ENCODE assay signal across 19 cellular contexts in the genomic region with DNA sequence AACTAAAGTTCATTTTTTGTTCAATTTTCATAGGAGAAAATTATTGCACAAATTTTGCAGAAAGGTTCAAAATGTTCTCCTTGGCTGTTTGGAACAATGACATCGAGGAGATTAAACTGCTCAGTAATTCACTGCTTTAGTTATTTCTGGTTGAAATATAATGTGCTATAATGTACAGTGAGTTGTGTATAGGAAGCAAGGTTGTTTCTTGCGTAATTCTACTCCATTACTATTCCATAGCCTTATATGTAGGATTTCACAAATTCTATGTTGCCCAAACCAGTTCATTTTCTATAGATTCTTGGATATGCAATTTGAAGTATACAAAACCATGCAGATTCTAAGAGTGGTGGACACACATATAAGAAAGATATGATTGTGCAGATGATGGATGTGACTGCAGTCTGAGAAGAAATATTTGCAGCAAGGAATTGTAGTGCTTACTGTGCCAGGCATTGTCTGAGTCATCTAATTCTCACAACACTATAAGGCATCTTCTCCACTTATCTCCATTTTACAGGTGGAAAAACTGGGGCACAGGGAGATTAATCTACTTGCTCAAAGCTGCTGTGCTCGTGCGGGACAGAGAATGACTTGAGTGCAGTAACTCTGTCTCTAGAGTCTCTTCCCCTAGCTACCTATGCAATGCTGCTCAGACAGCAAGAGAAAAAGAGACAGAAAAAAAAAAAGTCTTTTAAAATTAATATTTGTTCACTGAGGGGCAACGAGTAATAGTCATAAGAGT.
DNase-seq lines count a peak whose midpoint lies in the region; ATAC-seq and TF ChIP-seq lines count a peak whose summit lies in the region.
"Had no signal": no experiment of that assay in that cellular context is flagged by ENCODE, and none has a peak within 500 bp of the region (broad histone marks: within the 10 kb centered on the region; RNA-seq: fewer than 3 reads in every experiment).

No MANE protein-coding gene starts in this region.

- H3K4me3 Mint-ChIP-seq in activated T-cell treated with anti-CD3 and anti-CD28 coated beads, Interleukin-2, amount 50 U/mL, for 72 hours = no peak overlapping the region
- H3K4me3 Mint-ChIP-seq: activated B cell treated with CpG ODN at 0.5 μM for 24 hours; activated CD8-positive, alpha-beta memory T cell treated with anti-CD3 and anti-CD28 coated beads, Interleukin-2, amount 10 ng/mL, durations not matched to agents 7 days and 5 days; CD4-positive, CD25-positive, alpha-beta regulatory T cell; T-cell had no signal

- H3K27ac ChIP-seq in SK-N-MC = peak overlapping the region; percentile 85
- H3K27ac ChIP-seq in osteoblast (ENCODE audit: low read depth, low read length) = no peak overlapping the region
- H3K27ac ChIP-seq: body of pancreas, dorsolateral prefrontal cortex, Peyer's patch, upper lobe of left lung had no signal

- H3K36me3 ChIP-seq in SK-N-MC (ENCODE audit: insufficient read depth, low read length) (no peaks in the 10 kb centered on the region), osteoblast (ENCODE audit: insufficient read depth, low read length) (no peaks in the 10 kb centered on the region)
- H3K36me3 ChIP-seq: Peyer's patch, upper lobe of left lung had no signal

- peaks cover 26% of the 10 kb centered on the region for H3K27me3 ChIP-seq in osteoblast (ENCODE audit: insufficient read depth, low read length)
- H3K27me3 ChIP-seq: Peyer's patch had no signal

- DNase-seq in SK-N-MC (ENCODE audit: low read depth, low spot score) (no peak), osteoblast (ENCODE audit: insufficient read length, low spot score, missing footprints) (peak; percentile 68)
- DNase-seq in activated T-cell treated with anti-CD3 and anti-CD28 coated beads, Interleukin-2, amount 50 U/mL, for 72 hours = no peak
- DNase-seq: activated B cell treated with CpG ODN at 0.5 μM for 24 hours; activated CD8-positive, alpha-beta memory T cell treated with anti-CD3 and anti-CD28 coated beads, Interleukin-2, amount 10 ng/mL, durations not matched to agents 7 days and 5 days; activated naive CD4-positive, alpha-beta T cell treated with Interleukin-2 at 50 U/mL for 16 hours; KG1; NCI-H1436 treated with DMSO at 0.1 percent for 48 hours; stimulated activated CD4-positive, alpha-beta T cell treated with anti-CD3 and anti-CD28 coated beads, Interleukin-2, amount 100 ng/mL, for 24 hours; T-cell had no signal

- H3K9ac ChIP-seq in SK-N-MC (ENCODE audit: insufficient read length) = peak overlapping the region; percentile 46

- no peaks in the 10 kb centered on the region for H4K20me1 ChIP-seq in osteoblast (ENCODE audit: insufficient read depth, low read length)

- no peaks in the 10 kb centered on the region for H3K9me3 ChIP-seq in SK-N-MC (ENCODE audit: low read depth, low read length)
- no peaks in the 10 kb centered on the region for H3K9me3 ChIP-seq in osteoblast (ENCODE audit: low read depth, low read length)
- H3K9me3 ChIP-seq: body of pancreas, Peyer's patch, upper lobe of left lung had no signal

- ATAC-seq in GM19397 (IDR thresholded peaks at IDR 0.05; ENCODE audit: unreplicated experiment) (peak; percentile 6), HG03097 (IDR thresholded peaks at IDR 0.05; ENCODE audit: low FRiP score, unreplicated experiment) (peak; percentile 18), HG02884 (IDR thresholded peaks at IDR 0.05; ENCODE audit: unreplicated experiment) (no peak), HG03045 (IDR thresholded peaks at IDR 0.05; ENCODE audit: unreplicated experiment) (no peak)
- ATAC-seq in activated T-cell treated with anti-CD3 and anti-CD28 coated beads, Interleukin-2, amount 50 U/mL, for 72 hours (replicated peaks in 1 of 2) = no peak
- ATAC-seq: activated CD8-positive, alpha-beta memory T cell treated with anti-CD3 and anti-CD28 coated beads, Interleukin-2, amount 10 ng/mL, durations not matched to agents 7 days and 5 days; T-cell had no signal

- TF ChIP-seq CTCF in osteoblast (IDR thresholded peaks at IDR 0.05; ENCODE audit: extremely low read depth, low read depth, low read length) = no peak

- no peaks in the 10 kb centered on the region for H3K9me3 Mint-ChIP-seq in activated T-cell treated with anti-CD3 and anti-CD28 coated beads, Interleukin-2, amount 50 U/mL, for 72 hours
- H3K9me3 Mint-ChIP-seq: activated B cell treated with CpG ODN at 0.5 μM for 24 hours, T-cell had no signal

- peaks cover 4% of the 10 kb centered on the region for H3K4me1 ChIP-seq in osteoblast (ENCODE audit: insufficient read depth, low read length)
- H3K4me1 ChIP-seq: body of pancreas, Peyer's patch had no signal

- H3K4me3 ChIP-seq in SK-N-MC (peak overlapping the region; percentile 26; the same call in 1 of the 2 replicates), osteoblast (ENCODE audit: insufficient read depth, low read length) (no peak overlapping the region)
- H3K4me3 ChIP-seq: body of pancreas, dorsolateral prefrontal cortex, Peyer's patch, upper lobe of left lung had no signal

- no peaks in the 10 kb centered on the region for H3K36me3 Mint-ChIP-seq in activated T-cell treated with anti-CD3 and anti-CD28 coated beads, Interleukin-2, amount 50 U/mL, for 72 hours (ENCODE audit: insufficient read depth in 2 of 2)
- H3K36me3 Mint-ChIP-seq: activated CD8-positive, alpha-beta memory T cell treated with anti-CD3 and anti-CD28 coated beads, Interleukin-2, amount 10 ng/mL, durations not matched to agents 7 days and 5 days; CD4-positive, CD25-positive, alpha-beta regulatory T cell; T-cell had no signal

- no peak overlapping the region for H2AFZ ChIP-seq in osteoblast (ENCODE audit: low read length)

- no peak overlapping the region for H3K4me2 ChIP-seq in osteoblast (ENCODE audit: insufficient read depth, low read length)

- H3K4me1 Mint-ChIP-seq in activated T-cell treated with anti-CD3 and anti-CD28 coated beads, Interleukin-2, amount 50 U/mL, for 72 hours (ENCODE audit: low read depth) = no peaks in the 10 kb centered on the region
- H3K4me1 Mint-ChIP-seq: activated B cell treated with CpG ODN at 0.5 μM for 24 hours; activated CD8-positive, alpha-beta memory T cell treated with anti-CD3 and anti-CD28 coated beads, Interleukin-2, amount 10 ng/mL, durations not matched to agents 7 days and 5 days; CD4-positive, CD25-positive, alpha-beta regulatory T cell; T-cell had no signal

- H3K79me2 ChIP-seq in osteoblast (ENCODE audit: insufficient read depth, low read length) = no peaks in the 10 kb centered on the region

- H3K27me3 Mint-ChIP-seq in activated T-cell treated with anti-CD3 and anti-CD28 coated beads, Interleukin-2, amount 50 U/mL, for 72 hours (ENCODE audit: low read depth) = peaks cover 32% of the 10 kb centered on the region

- H3K27ac Mint-ChIP-seq in activated T-cell treated with anti-CD3 and anti-CD28 coated beads, Interleukin-2, amount 50 U/mL, for 72 hours = no peak overlapping the region
- H3K27ac Mint-ChIP-seq: activated B cell treated with CpG ODN at 0.5 μM for 24 hours; activated CD8-positive, alpha-beta memory T cell treated with anti-CD3 and anti-CD28 coated beads, Interleukin-2, amount 10 ng/mL, durations not matched to agents 7 days and 5 days; CD4-positive, CD25-positive, alpha-beta regulatory T cell; T-cell had no signal

Comparison
In these comparisons a context has a peak if more than half of its experiments do, and no peak if none do; other contexts are left out.
1. ATAC-seq: peak in GM19397 (single experiment) and HG03097 (single experiment); none in activated T-cell treated with anti-CD3 and anti-CD28 coated beads, Interleukin-2, amount 50 U/mL, for 72 hours (0 of 2), HG02884 (single experiment) and HG03045 (single experiment).